Comparison of ENCODE assay signal across 1 cellular context in the genomic region with DNA sequence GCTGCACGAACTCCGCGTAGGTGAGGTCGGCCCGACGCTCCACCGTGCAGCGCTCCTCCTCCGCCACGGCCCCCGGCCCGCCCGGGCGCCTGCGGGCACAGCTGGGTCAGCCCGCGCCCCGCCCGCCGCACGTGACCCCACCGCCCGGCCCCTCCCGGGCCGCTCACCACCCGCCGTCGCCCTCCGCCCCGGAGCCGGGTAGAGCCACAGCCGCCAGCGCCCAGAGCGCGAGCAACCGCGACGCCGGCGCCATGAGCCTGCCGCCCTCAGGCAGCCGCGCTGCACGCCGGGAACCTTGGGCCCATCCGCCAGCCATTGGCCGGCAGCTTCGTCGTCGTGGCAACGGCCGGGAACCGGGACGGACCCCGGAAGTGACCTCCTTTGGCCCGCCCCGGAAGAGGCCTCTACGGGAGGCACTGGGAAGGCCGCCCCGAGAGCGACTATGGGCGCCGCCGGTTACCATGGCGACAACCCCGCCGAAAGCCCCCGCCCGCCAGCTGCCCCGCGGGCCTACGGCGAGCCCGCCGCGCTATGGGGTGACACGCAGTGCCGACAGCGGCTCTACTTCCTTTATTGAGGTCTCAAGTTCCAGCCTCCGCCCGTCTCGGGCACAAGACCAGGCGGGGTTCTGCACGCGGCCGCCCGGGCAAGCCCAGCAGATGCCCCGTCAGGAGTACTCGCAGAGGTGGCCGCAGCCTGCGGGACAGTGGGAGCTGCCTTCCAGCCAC.
TF ChIP-seq lines count a peak whose summit lies in the region.

JMJD8 (minus strand) TSS at position 268 of the 728 bp plus-strand sequence; CDS start at position 253, 15 bp downstream.

TF ChIP-seq in HepG2, 621 proteins besides CTCF, POLR2A, EP300 and RAD21 (continued from another document):
- TF ChIP-seq, protein P1, sequence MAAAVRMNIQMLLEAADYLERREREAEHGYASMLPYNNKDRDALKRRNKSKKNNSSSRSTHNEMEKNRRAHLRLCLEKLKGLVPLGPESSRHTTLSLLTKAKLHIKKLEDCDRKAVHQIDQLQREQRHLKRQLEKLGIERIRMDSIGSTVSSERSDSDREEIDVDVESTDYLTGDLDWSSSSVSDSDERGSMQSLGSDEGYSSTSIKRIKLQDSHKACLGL (CRISPR knock-in tag; IDR thresholded peaks at IDR 0.05): no peak
- TF ChIP-seq RFX1 (IDR thresholded peaks at IDR 0.05) (peak; percentile 48; the same call in 1 of the 2 replicates), ARHGAP35 (CRISPR knock-in tag; IDR thresholded peaks at IDR 0.05; ENCODE audit: borderline replicate concordance) (no peak), ZNF878 (CRISPR knock-in tag; IDR thresholded peaks at IDR 0.05) (no peak), GATAD2A (CRISPR knock-in tag; IDR thresholded peaks at IDR 0.05) (no peak), ZFP41 (CRISPR knock-in tag; IDR thresholded peaks at IDR 0.05; ENCODE audit: borderline replicate concordance) (no peak), HNRNPL (IDR thresholded peaks at IDR 0.05; ENCODE audit: low read depth, low read length) (0 out of 2 replicates have a peak, but pooled peaks have one; percentile 17), FOXO1 (CRISPR knock-in tag; IDR thresholded peaks at IDR 0.05) (no peak), AGO2 (optimal IDR thresholded peaks at IDR 0.05; ENCODE audit: low read depth, low read length) (peak; percentile 18)
- TF ChIP-seq, protein P2, sequence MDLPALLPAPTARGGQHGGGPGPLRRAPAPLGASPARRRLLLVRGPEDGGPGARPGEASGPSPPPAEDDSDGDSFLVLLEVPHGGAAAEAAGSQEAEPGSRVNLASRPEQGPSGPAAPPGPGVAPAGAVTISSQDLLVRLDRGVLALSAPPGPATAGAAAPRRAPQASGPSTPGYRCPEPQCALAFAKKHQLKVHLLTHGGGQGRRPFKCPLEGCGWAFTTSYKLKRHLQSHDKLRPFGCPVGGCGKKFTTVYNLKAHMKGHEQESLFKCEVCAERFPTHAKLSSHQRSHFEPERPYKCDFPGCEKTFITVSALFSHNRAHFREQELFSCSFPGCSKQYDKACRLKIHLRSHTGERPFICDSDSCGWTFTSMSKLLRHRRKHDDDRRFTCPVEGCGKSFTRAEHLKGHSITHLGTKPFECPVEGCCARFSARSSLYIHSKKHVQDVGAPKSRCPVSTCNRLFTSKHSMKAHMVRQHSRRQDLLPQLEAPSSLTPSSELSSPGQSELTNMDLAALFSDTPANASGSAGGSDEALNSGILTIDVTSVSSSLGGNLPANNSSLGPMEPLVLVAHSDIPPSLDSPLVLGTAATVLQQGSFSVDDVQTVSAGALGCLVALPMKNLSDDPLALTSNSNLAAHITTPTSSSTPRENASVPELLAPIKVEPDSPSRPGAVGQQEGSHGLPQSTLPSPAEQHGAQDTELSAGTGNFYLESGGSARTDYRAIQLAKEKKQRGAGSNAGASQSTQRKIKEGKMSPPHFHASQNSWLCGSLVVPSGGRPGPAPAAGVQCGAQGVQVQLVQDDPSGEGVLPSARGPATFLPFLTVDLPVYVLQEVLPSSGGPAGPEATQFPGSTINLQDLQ (CRISPR knock-in tag; IDR thresholded peaks at IDR 0.05): no peak
